Comparison of ENCODE assay signal across 5 cellular contexts in the genomic region with DNA sequence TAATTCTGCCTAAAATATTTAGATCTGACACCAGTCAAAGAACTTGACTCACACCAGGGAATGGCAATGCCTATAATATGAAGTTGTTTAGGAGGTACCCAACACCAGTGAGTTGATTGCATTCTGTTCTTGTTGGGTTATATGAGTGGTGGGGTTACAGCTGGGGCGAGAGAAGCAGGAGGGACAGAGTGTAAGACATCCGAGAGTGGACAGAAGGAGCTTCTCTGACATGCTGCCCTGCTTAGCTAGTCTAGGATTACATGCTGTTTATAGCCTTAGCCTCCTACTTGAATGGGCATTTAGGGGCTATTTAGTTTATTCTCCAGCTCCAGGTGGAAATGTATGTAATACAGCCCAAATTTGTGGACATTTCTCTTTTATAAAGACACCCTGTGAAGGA.
"Had no signal": no experiment of that assay in that cellular context is flagged by ENCODE, and none has a peak within 500 bp of the region (broad histone marks: within the 10 kb centered on the region; RNA-seq: fewer than 3 reads in every experiment).

No MANE protein-coding gene starts in this region.

- ATAC-seq: HepG2, K562 had no signal

- DNase-seq: IMR-90, KBM-7, KG1 had no signal
